In genomic region chr12:98686603-98687002, GRCh38 we compare ENCODE assay signal across 32 cellular contexts.
"Had no signal": no experiment of that assay in that cellular context is flagged by ENCODE, and none has a peak within 500 bp of the region (broad histone marks: within the 10 kb centered on the region; RNA-seq: fewer than 3 reads in every experiment).

No MANE protein-coding gene starts in this region.

- FAIRE-seq: K562, TTC549 had no signal

- H3K4me3 ChIP-seq: adrenal gland, K562, Peyer's patch, SJSA1 had no signal

- H3K4me1 Mint-ChIP-seq: activated naive CD8-positive, alpha-beta T cell treated with anti-CD3 and anti-CD28 coated beads, Interleukin-2, amount 10 ng/mL, durations not matched to agents 7 days and 5 days; brain had no signal

- H3K4me2 ChIP-seq: SK-N-SH had no signal

- H3K9me3 Mint-ChIP-seq: activated CD4-positive, alpha-beta T cell treated with anti-CD3 and anti-CD28 coated beads, Interleukin-2, amount 10 ng/mL, durations not matched to agents 24 days and 14 days; activated CD8-positive, alpha-beta T cell treated with anti-CD3 and anti-CD28 coated beads for 36 hours; activated naive CD4-positive, alpha-beta T cell treated with anti-CD3 and anti-CD28 coated beads, Interleukin-2, amount 50 U/mL, for 24 hours; activated naive CD8-positive, alpha-beta T cell treated with anti-CD3 and anti-CD28 coated beads, Interleukin-2, amount 10 ng/mL, durations not matched to agents 7 days and 5 days; activated T-cell treated with anti-CD3 and anti-CD28 coated beads, Interleukin-2, amount 50 U/mL, for 24 hours; activated T-helper 2 cell treated with anti-CD3 and anti-CD28 coated beads, Interferon-gamma antibody, Interleukin-2, Interleukin-4, amounts not matched to agents 10 μg/mL and 5 μg/mL and 100 μg/mL, durations not matched to agents 14 hours and 24 hours and 36 hours; brain; T-helper 1 cell treated with Interleukin-12 subunit alpha and Interleukin-12 subunit beta and Interleukin-4 antibody, amounts not matched to agents 30 μg/mL and 1 μg/mL, for 36 hours; T-helper 2 cell treated with Interferon-gamma antibody and Interleukin-4, amounts not matched to agents 5 μg/mL and 100 μg/mL, for 36 hours had no signal

- H3K9me3 ChIP-seq: adrenal gland, Peyer's patch, SJSA1, SK-N-SH had no signal

- H3K4me1 ChIP-seq: adrenal gland, Peyer's patch, SJSA1 had no signal

- H3K4me3 Mint-ChIP-seq: activated CD4-positive, alpha-beta T cell treated with anti-CD3 and anti-CD28 coated beads, Interleukin-2, amount 10 ng/mL, durations not matched to agents 24 days and 14 days; activated CD8-positive, alpha-beta T cell treated with anti-CD3 and anti-CD28 coated beads for 36 hours; activated naive CD4-positive, alpha-beta T cell treated with anti-CD3 and anti-CD28 coated beads, Interleukin-2, amount 50 U/mL, for 24 hours; activated naive CD8-positive, alpha-beta T cell treated with anti-CD3 and anti-CD28 coated beads, Interleukin-2, amount 10 ng/mL, durations not matched to agents 7 days and 5 days; activated T-cell treated with anti-CD3 and anti-CD28 coated beads, Interleukin-2, amount 50 U/mL, for 24 hours; brain; T-helper 1 cell treated with Interleukin-12 subunit alpha and Interleukin-12 subunit beta and Interleukin-4 antibody, amounts not matched to agents 30 μg/mL and 1 μg/mL, for 36 hours; T-helper 2 cell treated with Interferon-gamma antibody and Interleukin-4, amounts not matched to agents 5 μg/mL and 100 μg/mL, for 36 hours had no signal

- H3K27ac ChIP-seq: adrenal gland, Peyer's patch, SJSA1 had no signal

- H3K27me3 ChIP-seq: adrenal gland, Peyer's patch, SJSA1 had no signal

- H3K27me3 Mint-ChIP-seq: activated CD4-positive, alpha-beta T cell treated with anti-CD3 and anti-CD28 coated beads, Interleukin-2, amount 10 ng/mL, durations not matched to agents 24 days and 14 days; activated CD8-positive, alpha-beta T cell treated with anti-CD3 and anti-CD28 coated beads for 36 hours; activated naive CD4-positive, alpha-beta T cell treated with anti-CD3 and anti-CD28 coated beads, Interleukin-2, amount 50 U/mL, for 24 hours; activated naive CD8-positive, alpha-beta T cell treated with anti-CD3 and anti-CD28 coated beads, Interleukin-2, amount 10 ng/mL, durations not matched to agents 7 days and 5 days; activated T-cell treated with anti-CD3 and anti-CD28 coated beads, Interleukin-2, amount 50 U/mL, for 24 hours; brain had no signal

- H3K27ac Mint-ChIP-seq: activated CD4-positive, alpha-beta T cell treated with anti-CD3 and anti-CD28 coated beads, Interleukin-2, amount 10 ng/mL, durations not matched to agents 24 days and 14 days; activated CD8-positive, alpha-beta T cell treated with anti-CD3 and anti-CD28 coated beads for 36 hours; activated naive CD4-positive, alpha-beta T cell treated with anti-CD3 and anti-CD28 coated beads, Interleukin-2, amount 50 U/mL, for 24 hours; activated naive CD8-positive, alpha-beta T cell treated with anti-CD3 and anti-CD28 coated beads, Interleukin-2, amount 10 ng/mL, durations not matched to agents 7 days and 5 days; activated T-cell treated with anti-CD3 and anti-CD28 coated beads, Interleukin-2, amount 50 U/mL, for 24 hours; activated T-helper 2 cell treated with anti-CD3 and anti-CD28 coated beads, Interferon-gamma antibody, Interleukin-2, Interleukin-4, amounts not matched to agents 10 μg/mL and 5 μg/mL and 100 μg/mL, durations not matched to agents 14 hours and 24 hours and 36 hours; brain; T-helper 1 cell treated with Interleukin-12 subunit alpha and Interleukin-12 subunit beta and Interleukin-4 antibody, amounts not matched to agents 30 μg/mL and 1 μg/mL, for 36 hours; T-helper 2 cell treated with Interferon-gamma antibody and Interleukin-4, amounts not matched to agents 5 μg/mL and 100 μg/mL, for 36 hours had no signal

- H3K9ac ChIP-seq: SK-N-SH had no signal

- DNase-seq: activated CD4-positive, alpha-beta T cell treated with anti-CD3 and anti-CD28 coated beads, Interleukin-2, amount 10 ng/mL, durations not matched to agents 24 days and 14 days; activated CD4-positive, alpha-beta T cell treated with anti-CD3 and anti-CD28 coated beads, Interleukin-2, amount 50 U/mL, for 4 hours; activated CD8-positive, alpha-beta T cell treated with anti-CD3 and anti-CD28 coated beads for 36 hours; activated gamma-delta T cell; activated naive CD4-positive, alpha-beta T cell treated with Interleukin-2 at 50 U/mL for 16 hours; activated naive CD8-positive, alpha-beta T cell treated with anti-CD3 and anti-CD28 coated beads, Interleukin-2, amount 10 ng/mL, durations not matched to agents 7 days and 5 days; activated T-cell treated with anti-CD3 and anti-CD28 coated beads, Interleukin-2, amount 50 U/mL, for 24 hours; adrenal gland; anterior cingulate cortex; central memory CD4-positive, alpha-beta T cell; NCI-H1048; NCI-H1105 treated with DMSO at 0.1 percent for 48 hours; NCI-H1436; NCI-H1694; NCI-H1930; NCI-H2081 treated with DMSO at 0.1 percent for 48 hours; NCI-H345; NCI-H524 treated with DMSO at 0.1 percent for 48 hours; NK-92 treated with Interleukin-12 subunit alpha and Interleukin-12 subunit beta, amount 100 ng/mL, for 24 hours; PC-3; Peyer's patch; RPMI8226; SHP77 treated with DMSO at 0.1 percent for 48 hours; SK-N-SH had no signal

- ATAC-seq: activated CD8-positive, alpha-beta T cell treated with anti-CD3 and anti-CD28 coated beads for 36 hours; K562; PC-3 had no signal
